ENCODE assay signal across 8 cellular contexts in the genomic region with DNA sequence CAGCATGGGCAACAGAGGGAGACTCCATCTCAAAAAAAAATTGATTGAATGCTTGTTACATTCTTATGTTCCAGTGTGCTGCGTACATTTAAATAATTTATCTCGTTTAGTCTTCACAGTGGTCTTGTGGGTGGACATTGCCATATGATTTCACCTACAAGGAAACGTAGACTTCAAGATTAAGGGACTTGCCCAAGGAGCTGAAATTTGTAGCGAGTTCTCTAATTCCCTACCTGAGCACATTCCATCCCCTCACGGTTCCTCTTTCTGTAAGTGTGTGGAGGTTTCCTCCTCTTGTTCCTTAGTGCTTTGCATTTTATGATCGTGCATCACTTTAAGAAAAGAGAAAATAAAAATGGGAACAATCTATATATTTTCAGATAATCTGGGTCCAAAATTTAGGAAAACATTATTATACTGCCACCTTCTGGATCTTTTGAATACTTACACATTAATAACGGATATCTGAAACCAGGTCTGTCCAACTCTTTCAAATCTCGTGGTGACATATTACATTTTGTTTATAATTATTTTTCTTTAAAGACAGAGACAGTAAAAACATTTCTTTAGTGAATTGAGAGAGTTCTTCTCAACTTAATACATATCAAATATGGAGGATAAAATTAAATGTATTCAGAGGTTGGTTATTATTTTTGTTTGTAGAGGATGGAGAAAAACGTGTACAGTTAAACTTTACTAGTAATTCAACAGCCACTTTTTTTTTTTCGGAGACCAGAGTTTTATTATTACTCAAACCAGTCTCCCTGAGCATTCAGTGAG. TPM values are rescaled to one million over a fixed set of nuclear protein-coding genes. Genes with fewer than 3 reads are reported as not detected.
DNase-seq lines count a peak whose midpoint lies in the region; ATAC-seq and TF ChIP-seq lines count a peak whose summit lies in the region.

No MANE protein-coding gene starts in this region.

- CTCF ChIA-PET in HEK293 (lab: Yijun Ruan, JAX) = interaction anchor here (0.6 to 1.8 kb wide), 20 partner anchors 8 to 1421 kb away, joined by 3 to 6 read pairs (median 3); no protein-coding TSS in a partner anchor
- CTCF ChIA-PET in MCF 10A (lab: Yijun Ruan, JAX) = interaction anchor here (0.6 to 2.0 kb wide), 21 partner anchors 10 to 1300 kb away, joined by 3 to 9 read pairs (median 3); a partner anchor contains a TSS

- no peaks in the 10 kb centered on the region for H3K27me3 ChIP-seq in liver (ENCODE audit: control insufficient read depth in 4 of 4, insufficient read depth in 4 of 4, low read length in 3 of 4)

- no peak overlapping the region for H3K4me3 Mint-ChIP-seq in MCF 10A (ENCODE audit: unreplicated experiment)

- H3K36me3 Mint-ChIP-seq in MCF 10A (ENCODE audit: insufficient read depth, unreplicated experiment) = no peaks in the 10 kb centered on the region

- peak; percentile 79 to 81 for TF ChIP-seq RAD21 in liver (IDR thresholded peaks at IDR 0.05)

- intact Hi-C loops in MCF 10A (cut with micrococcal nuclease) = loop anchor here (1.0 to 5.0 kb wide), 5 partner anchors 124 to 1301 kb away; a partner anchor contains a TSS

- no TSS peak for BruUV-seq in MCF 10A (replicated peaks; lab: Mats Ljungman, UMichigan)

- H3K4me1 ChIP-seq in HEK293 (ENCODE audit: control insufficient read depth, insufficient read depth, low read length) = no peaks in the 10 kb centered on the region
- H3K4me1 ChIP-seq in liver (ENCODE audit: control insufficient read depth in 4 of 4, insufficient read depth in 4 of 4, low read length in 3 of 4) = peaks cover 0 to 2% (median 0%) of the 10 kb centered on the region in 4 donors

- H3K36me3 ChIP-seq in HEK293 (ENCODE audit: control insufficient read depth in 2 of 2, insufficient read depth in 1 of 2, low read length in 2 of 2) (no peaks in the 10 kb centered on the region), liver (ENCODE audit: control insufficient read depth in 4 of 4, insufficient read depth in 3 of 4, low read depth in 1 of 4, low read length in 3 of 4) (no peaks in the 10 kb centered on the region)

- no peak for ATAC-seq in HG03025 (IDR thresholded peaks at IDR 0.05; ENCODE audit: low FRiP score, unreplicated experiment)
- ATAC-seq in HG02623 (IDR thresholded peaks at IDR 0.05; ENCODE audit: unreplicated experiment) = no peak
- no peak for ATAC-seq in GM21723 (IDR thresholded peaks at IDR 0.05; ENCODE audit: unreplicated experiment)

- no peak overlapping the region for H3K4me3 ChIP-seq in HEK293 (ENCODE audit: low read depth, low read length)
- no peak overlapping the region for H3K4me3 ChIP-seq in liver (ENCODE audit: low read depth in 1 of 3, low read length in 3 of 3)

- H3K27ac Mint-ChIP-seq in MCF 10A (ENCODE audit: low read depth, unreplicated experiment) = no peak overlapping the region

- no peak overlapping the region for H3K9ac ChIP-seq in liver (ENCODE audit: low read depth in 1 of 2, low read length in 2 of 2)

- no peaks in the 10 kb centered on the region for H3K4me1 Mint-ChIP-seq in MCF 10A (ENCODE audit: insufficient read depth, unreplicated experiment)

- TF ChIP-seq CTCF in HEK293 (tag by site-specific recombination; IDR thresholded peaks at IDR 0.05) (no peak), MCF 10A (IDR thresholded peaks at IDR 0.05; ENCODE audit: unreplicated experiment) (peak; percentile 37), liver (IDR thresholded peaks at IDR 0.05; ENCODE audit: low read depth, low read length, missing input control) (peak; percentile 48)

- DNase-seq in CD1c-positive myeloid dendritic cell (ENCODE audit: extremely low spot score) = peak; percentile 55
- DNase-seq in NCI-H460 (ENCODE audit: extremely low read depth, low read depth) = peak; percentile 33
- peak; percentile 38 for DNase-seq in MCF 10A (ENCODE audit: unreplicated experiment)

- POLR2A ChIA-PET in HEK293 (lab: Yijun Ruan, JAX) (no interaction called here), MCF 10A (lab: Yijun Ruan, JAX) (interaction anchor here (0.7 to 0.8 kb wide), 2 partner anchors 21 to 38 kb away, joined by 3 to 4 read pairs; a partner anchor contains a TSS)

- no peaks in the 10 kb centered on the region for H3K27me3 Mint-ChIP-seq in MCF 10A (ENCODE audit: insufficient read depth, unreplicated experiment)

- H3K27ac ChIP-seq in HEK293 (ENCODE audit: extremely low read depth, low read depth, low read length) (no peak overlapping the region), liver (ENCODE audit: low read depth in 1 of 2, low read length in 2 of 2) (no peak overlapping the region)

- 31% methylated on average over 10 of the region's 10 CpGs for WGBS in liver

- peaks cover 14% of the 10 kb centered on the region for H3K9me3 Mint-ChIP-seq in MCF 10A (ENCODE audit: unreplicated experiment)

- H3K9me3 ChIP-seq in HEK293 (ENCODE audit: control insufficient read depth, insufficient read depth, low read depth, low read length) = no peaks in the 10 kb centered on the region
- no peaks in the 10 kb centered on the region for H3K9me3 ChIP-seq in liver (ENCODE audit: control insufficient read depth in 4 of 4, low read length in 3 of 4)

TF ChIP-seq in HEK293, 187 proteins besides CTCF, POLR2A, EP300 and RAD21 (continues in another document):
- no peak for TF ChIP-seq OVOL3 (tag by site-specific recombination; IDR thresholded peaks at IDR 0.05)
- TF ChIP-seq ZBTB1 (tag by site-specific recombination; IDR thresholded peaks at IDR 0.05) = no peak
- no peak for TF ChIP-seq ZNF707 (tag by site-specific recombination; IDR thresholded peaks at IDR 0.05)
- TF ChIP-seq ZIC2 (tag by site-specific recombination; IDR thresholded peaks at IDR 0.05) = no peak
- TF ChIP-seq ZNF654 (tag by site-specific recombination; IDR thresholded peaks at IDR 0.05; ENCODE audit: low read depth) = peak; percentile 95
- TF ChIP-seq, protein P1, sequence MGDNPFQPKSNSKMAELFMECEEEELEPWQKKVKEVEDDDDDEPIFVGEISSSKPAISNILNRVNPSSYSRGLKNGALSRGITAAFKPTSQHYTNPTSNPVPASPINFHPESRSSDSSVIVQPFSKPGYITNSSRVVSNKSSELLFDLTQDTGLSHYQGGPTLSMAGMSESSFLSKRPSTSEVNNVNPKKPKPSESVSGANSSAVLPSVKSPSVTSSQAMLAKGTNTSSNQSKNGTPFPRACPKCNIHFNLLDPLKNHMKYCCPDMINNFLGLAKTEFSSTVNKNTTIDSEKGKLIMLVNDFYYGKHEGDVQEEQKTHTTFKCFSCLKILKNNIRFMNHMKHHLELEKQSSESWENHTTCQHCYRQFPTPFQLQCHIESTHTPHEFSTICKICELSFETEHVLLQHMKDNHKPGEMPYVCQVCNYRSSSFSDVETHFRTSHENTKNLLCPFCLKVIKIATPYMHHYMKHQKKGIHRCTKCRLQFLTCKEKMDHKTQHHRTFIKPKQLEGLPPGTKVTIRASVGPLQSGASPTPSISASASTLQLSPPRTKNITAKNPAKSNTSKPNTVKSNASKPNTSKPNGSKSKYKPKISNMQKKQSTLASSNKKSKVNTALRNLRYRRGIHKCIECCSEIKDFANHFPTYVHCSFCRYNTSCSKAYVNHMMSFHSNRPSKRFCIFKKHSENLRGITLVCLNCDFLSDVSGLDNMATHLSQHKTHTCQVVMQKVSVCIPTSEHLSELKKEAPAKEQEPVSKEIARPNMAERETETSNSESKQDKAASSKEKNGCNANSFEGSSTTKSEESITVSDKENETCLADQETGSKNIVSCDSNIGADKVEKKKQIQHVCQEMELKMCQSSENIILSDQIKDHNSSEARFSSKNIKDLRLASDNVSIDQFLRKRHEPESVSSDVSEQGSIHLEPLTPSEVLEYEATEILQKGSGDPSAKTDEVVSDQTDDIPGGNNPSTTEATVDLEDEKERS (tag by site-specific recombination; IDR thresholded peaks at IDR 0.05) = no peak

TF ChIP-seq in liver, 16 proteins besides CTCF, POLR2A, EP300 and RAD21 (continues in another document):
- TF ChIP-seq, protein P2, sequence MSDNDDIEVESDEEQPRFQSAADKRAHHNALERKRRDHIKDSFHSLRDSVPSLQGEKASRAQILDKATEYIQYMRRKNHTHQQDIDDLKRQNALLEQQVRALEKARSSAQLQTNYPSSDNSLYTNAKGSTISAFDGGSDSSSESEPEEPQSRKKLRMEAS (IDR thresholded peaks at IDR 0.05) = no peak
- TF ChIP-seq FOXA1 (IDR thresholded peaks at IDR 0.05) = no peak
- TF ChIP-seq YY1 (IDR thresholded peaks at IDR 0.05) = no peak
- TF ChIP-seq, protein P3, sequence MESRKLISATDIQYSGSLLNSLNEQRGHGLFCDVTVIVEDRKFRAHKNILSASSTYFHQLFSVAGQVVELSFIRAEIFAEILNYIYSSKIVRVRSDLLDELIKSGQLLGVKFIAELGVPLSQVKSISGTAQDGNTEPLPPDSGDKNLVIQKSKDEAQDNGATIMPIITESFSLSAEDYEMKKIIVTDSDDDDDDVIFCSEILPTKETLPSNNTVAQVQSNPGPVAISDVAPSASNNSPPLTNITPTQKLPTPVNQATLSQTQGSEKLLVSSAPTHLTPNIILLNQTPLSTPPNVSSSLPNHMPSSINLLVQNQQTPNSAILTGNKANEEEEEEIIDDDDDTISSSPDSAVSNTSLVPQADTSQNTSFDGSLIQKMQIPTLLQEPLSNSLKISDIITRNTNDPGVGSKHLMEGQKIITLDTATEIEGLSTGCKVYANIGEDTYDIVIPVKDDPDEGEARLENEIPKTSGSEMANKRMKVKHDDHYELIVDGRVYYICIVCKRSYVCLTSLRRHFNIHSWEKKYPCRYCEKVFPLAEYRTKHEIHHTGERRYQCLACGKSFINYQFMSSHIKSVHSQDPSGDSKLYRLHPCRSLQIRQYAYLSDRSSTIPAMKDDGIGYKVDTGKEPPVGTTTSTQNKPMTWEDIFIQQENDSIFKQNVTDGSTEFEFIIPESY (IDR thresholded peaks at IDR 0.05) = no peak
- no peak for TF ChIP-seq SP1 (IDR thresholded peaks at IDR 0.05)
- no peak for TF ChIP-seq FOXA2 (IDR thresholded peaks at IDR 0.05)
- TF ChIP-seq, protein P4, sequence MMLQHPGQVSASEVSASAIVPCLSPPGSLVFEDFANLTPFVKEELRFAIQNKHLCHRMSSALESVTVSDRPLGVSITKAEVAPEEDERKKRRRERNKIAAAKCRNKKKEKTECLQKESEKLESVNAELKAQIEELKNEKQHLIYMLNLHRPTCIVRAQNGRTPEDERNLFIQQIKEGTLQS (IDR thresholded peaks at IDR 0.05) = no peak
- TF ChIP-seq HNF4A (conservative IDR thresholded peaks at IDR 0.05) = no peak

RNA-seq across cellular contexts. Expression of a gene that starts 29.9 kb away (rescaled TPM):
- total RNA-seq in NCI-H460 (2014; rRNA removed; shearing (Covaris generic)) = not detected in 2 replicates
- not detected in 2 replicates for polyA plus RNA-seq in NCI-H460 (2014; cell fraction: nucleus; rRNA removed)
- total RNA-seq in MCF 10A (2022) (not detected in 2 replicates), liver (100 to 1,000 TPM in 1 of 2 donors, 10 to 100 TPM in 1; 25.5 to 268 TPM)
- polyA plus RNA-seq in liver = 100 to 1,000 TPM in 1 of 2 donors, 10 to 100 TPM in 1; 64.9 to 155 TPM

RNA-seq across cellular contexts. Expression of a gene that starts 38.2 kb away (rescaled TPM):
- 2.6 and 2.7 TPM in 2 replicates for total RNA-seq in NCI-H460 (2014; rRNA removed; shearing (Covaris generic))
- polyA plus RNA-seq in NCI-H460 (2014; cell fraction: nucleus; rRNA removed) = 1.5 and 1.8 TPM in 2 replicates
- total RNA-seq in MCF 10A (2022) (5.6 and 6.6 TPM in 2 replicates), liver (1 to 10 TPM; 2.5 to 3.2 TPM)
- 1 to 10 TPM; 1.6 to 1.7 TPM for polyA plus RNA-seq in liver

RNA-seq across cellular contexts. Expression of a gene that starts 44.3 kb away (rescaled TPM):
- 4,417 and 5,544 TPM in 2 replicates for total RNA-seq in NCI-H460 (2014; rRNA removed; shearing (Covaris generic))
- polyA plus RNA-seq in NCI-H460 (2014; cell fraction: nucleus; rRNA removed) = 43.0 and 169 TPM in 2 replicates
- total RNA-seq in MCF 10A (2022) = 2,063 and 2,180 TPM in 2 replicates
- 1,000 to 10,000 TPM in 1 of 2 donors, 10 to 100 TPM in 1; 40.5 to 1,326 TPM for total RNA-seq in liver
- polyA plus RNA-seq in liver = 100 to 1,000 TPM; 479 to 965 TPM

Comparison
In these comparisons a context has a peak if more than half of its experiments do, and no peak if none do; other contexts are left out.
1. RNA of a gene that starts 29.9 kb away (total RNA-seq): 25.5 to 268 TPM in liver; not detected in NCI-H460 and not detected in MCF 10A; every median in the first group is over 10 times any median in the second.
2. Peak in every context shown above with its lines, with median percentiles within 50 percentile points of each other: DNase-seq.